Comparison of ENCODE assay signal across 5 cellular contexts in genomic region chr6:169421890-169422289, GRCh38.
"Had no signal": no experiment of that assay in that cellular context is flagged by ENCODE, and none has a peak within 500 bp of the region (broad histone marks: within the 10 kb centered on the region; RNA-seq: fewer than 3 reads in every experiment).

No MANE protein-coding gene starts in this region.

- ATAC-seq: GM23338, K562 had no signal

- H3K4me2 ChIP-seq: GM23338 had no signal

- DNase-seq: H9, HCEC 1CT, IMR-90 had no signal

- H3K27ac Mint-ChIP-seq: GM23338 had no signal

- H3K4me3 Mint-ChIP-seq: GM23338, H9 had no signal

- H3K4me3 ChIP-seq: GM23338, K562 had no signal

- H2AFZ ChIP-seq: GM23338 had no signal
